8 cellular contexts compared by ENCODE assay signal in the genomic region with DNA sequence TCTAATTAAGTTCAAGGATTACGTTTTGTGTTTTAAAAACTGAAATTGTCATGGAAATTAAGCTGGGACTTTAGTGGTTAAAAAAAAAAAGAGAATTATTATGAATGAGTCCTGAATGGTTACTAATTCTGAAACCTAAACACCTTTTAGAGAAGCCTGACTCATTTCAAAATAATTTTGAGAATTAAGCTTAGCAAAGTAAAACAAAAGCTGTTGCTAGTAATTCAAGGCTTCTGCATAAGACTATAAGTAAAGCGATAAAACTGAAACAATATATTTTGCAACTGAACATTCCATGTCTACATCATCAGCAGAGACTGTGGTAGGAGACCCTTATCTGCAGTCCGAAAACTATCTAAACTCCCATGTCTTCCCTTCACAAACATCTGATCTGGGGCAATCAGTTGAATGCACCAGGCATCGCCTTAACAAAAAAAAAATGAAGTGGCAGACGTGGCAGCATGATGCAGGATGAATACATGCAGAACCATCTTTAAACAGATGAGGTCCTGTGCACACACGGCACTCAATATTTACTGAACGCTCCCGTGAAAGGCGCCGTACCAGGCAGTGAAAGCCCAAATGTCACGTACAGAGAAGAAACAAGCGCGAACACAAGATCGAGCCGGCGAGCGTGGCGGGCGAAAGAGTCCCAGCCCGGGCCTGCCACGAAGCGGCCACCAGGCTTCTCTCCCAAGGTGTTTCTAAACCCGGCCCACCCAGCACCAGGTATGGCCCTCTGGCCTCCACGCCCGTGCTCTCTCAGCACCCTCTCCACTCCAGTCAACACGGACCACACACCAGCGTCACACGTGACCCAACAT.
DNase-seq lines count a peak whose midpoint lies in the region; ATAC-seq and TF ChIP-seq lines count a peak whose summit lies in the region.

No MANE protein-coding gene starts in this region.

- no peak for TF ChIP-seq CTCF in astrocyte of the spinal cord (IDR thresholded peaks at IDR 0.05; ENCODE audit: low read depth, low read length)
- TF ChIP-seq CTCF in lower lobe of right lung (IDR thresholded peaks at IDR 0.05) = no peak

- DNase-seq in astrocyte of the spinal cord (ENCODE audit: low read depth, low spot score) (peak; percentile 74), lower lobe of right lung (no peak), cerebellum (ENCODE audit: low spot score) (no peak), HuH-7.5 (ENCODE audit: low spot score) (no peak), NCI-H510A (lab: John Stamatoyannopoulos, UW) (no peak)

- H3K4me3 ChIP-seq in astrocyte of the spinal cord (ENCODE audit: low read depth, low read length) (no peak overlapping the region), lower lobe of right lung (peak overlapping the region; percentile 44)

- in situ Hi-C loops in astrocyte of the spinal cord (cut with HindIII; ENCODE audit: low sequenced_read_pairs) = no loop called here

- H3K4me1 ChIP-seq in lower lobe of right lung = peaks cover 92% of the 10 kb centered on the region

- no peaks in the 10 kb centered on the region for H3K27me3 ChIP-seq in lower lobe of right lung (ENCODE audit: low read depth)

- intact Hi-C loops in lower lobe of right lung (cut with DNase I) = no loop called here

- ATAC-seq in GM18519 (IDR thresholded peaks at IDR 0.05; ENCODE audit: low FRiP score, unreplicated experiment) = peak; percentile 51
- peak; percentile 59 for ATAC-seq in HG03066 (IDR thresholded peaks at IDR 0.05; ENCODE audit: low read depth, unreplicated experiment)
- peak; percentile 21 to 23 for ATAC-seq in lower lobe of right lung
- no peak for ATAC-seq in GM19035 (IDR thresholded peaks at IDR 0.05; ENCODE audit: unreplicated experiment)

- peak overlapping the region; percentile 70 for H3K27ac ChIP-seq in lower lobe of right lung

- H3K9me3 ChIP-seq in lower lobe of right lung = no peaks in the 10 kb centered on the region

- H3K36me3 ChIP-seq in lower lobe of right lung = no peaks in the 10 kb centered on the region
